37 cellular contexts compared by ENCODE assay signal in genomic region chr1:233584376-233584775, GRCh38. TPM values are rescaled to one million over a fixed set of nuclear protein-coding genes. Genes with fewer than 3 reads are reported as not detected.
"Had no signal": no experiment of that assay in that cellular context is flagged by ENCODE, and none has a peak within 500 bp of the region (broad histone marks: within the 10 kb centered on the region; RNA-seq: fewer than 3 reads in every experiment).

No MANE protein-coding gene starts in this region.

- H3K4me3 ChIP-seq: MG63 had no signal

- DNase-seq: Karpas-422, Kasumi-1, KG1, MG63, MM.1S, MV-4-11, NCI-H1048, NCI-H1092, NCI-H1092 treated with DMSO at 0.1 percent for 48 hours, NCI-H1105, NCI-H1105 treated with DMSO at 0.1 percent for 48 hours, NCI-H1417, NCI-H1417 treated with DMSO at 0.1 percent for 48 hours, NCI-H1436, NCI-H1436 treated with DMSO at 0.1 percent for 48 hours, NCI-H146, NCI-H1694, NCI-H1694 treated with DMSO at 0.1 percent for 48 hours, NCI-H187, NCI-H187 treated with DMSO at 0.1 percent for 48 hours, NCI-H1930, NCI-H2029, NCI-H2029 treated with DMSO at 0.1 percent for 48 hours, NCI-H2081, NCI-H2081 treated with DMSO at 0.1 percent for 48 hours, NCI-H2107, NCI-H2171, NCI-H2171 treated with DMSO at 0.1 percent for 48 hours, NCI-H2227 treated with DMSO at 0.1 percent for 48 hours, NCI-H226, NCI-H345, NCI-H446, NCI-H446 treated with DMSO at 0.1 percent for 48 hours, NCI-H510A, NCI-H510A treated with DMSO at 0.1 percent for 48 hours had no signal

- H3K9ac ChIP-seq: KMS-11 had no signal

- H3K4me2 ChIP-seq: KMS-11 had no signal

- H3K27ac ChIP-seq: KMS-11 had no signal

- H3K36me3 ChIP-seq: MG63 had no signal

- H3K27me3 ChIP-seq: MG63 had no signal

RNA-seq across cellular contexts. Expression of gene KCNK1, which starts 29.5 kb away (rescaled TPM):
- total RNA-seq: LHCN-M2 had no signal
